In the genomic region with DNA sequence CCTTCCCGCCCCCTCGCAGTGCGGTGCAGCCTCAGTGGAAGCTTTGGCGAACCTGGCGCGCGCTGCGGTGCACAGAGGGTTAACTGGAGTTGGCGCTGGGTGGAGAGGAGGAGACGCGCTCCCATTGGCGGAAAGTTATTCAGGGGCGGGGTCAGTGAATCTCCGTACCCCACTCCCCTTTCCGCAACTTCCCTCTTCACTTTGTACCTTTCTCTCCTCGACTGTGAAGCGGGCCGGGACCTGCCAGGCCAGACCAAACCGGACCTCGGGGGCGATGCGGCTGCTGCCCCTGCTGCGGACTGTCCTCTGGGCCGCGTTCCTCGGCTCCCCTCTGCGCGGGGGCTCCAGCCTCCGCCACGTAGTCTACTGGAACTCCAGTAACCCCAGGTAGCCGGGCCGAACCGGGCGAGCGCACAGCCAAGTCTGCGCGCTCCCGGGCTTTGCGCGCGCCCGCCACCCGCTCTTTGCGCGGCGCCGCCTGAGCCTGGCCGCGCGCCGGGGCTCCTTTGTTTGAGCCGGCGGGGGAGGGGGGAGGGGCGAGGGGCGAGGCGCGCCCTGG, we compare ENCODE assay signal across 8 cellular contexts. TPM values are rescaled to one million over a fixed set of nuclear protein-coding genes. Genes with fewer than 3 reads are reported as not detected.
DNase-seq lines count a peak whose midpoint lies in the region; ATAC-seq and TF ChIP-seq lines count a peak whose summit lies in the region.

A gene with protein sequence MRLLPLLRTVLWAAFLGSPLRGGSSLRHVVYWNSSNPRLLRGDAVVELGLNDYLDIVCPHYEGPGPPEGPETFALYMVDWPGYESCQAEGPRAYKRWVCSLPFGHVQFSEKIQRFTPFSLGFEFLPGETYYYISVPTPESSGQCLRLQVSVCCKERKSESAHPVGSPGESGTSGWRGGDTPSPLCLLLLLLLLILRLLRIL (plus strand): TSS at position 191 of the 559 bp plus-strand sequence. CDS start 84 bp downstream, at position 275.

- peaks cover 21 to 42% (median 39%) of the 10 kb centered on the region in 7 donors for H3K4me1 Mint-ChIP-seq in naive thymus-derived CD4-positive, alpha-beta T cell

- 0% methylated on average over 13 to 39 of the region's 57 CpGs for WGBS in esophagus squamous epithelium, 2 donors

- peak within 1 kb of the TSS; percentile 47 to 83 (median 70) for H3K4me3 ChIP-seq in Peyer's patch
- H3K4me3 ChIP-seq in esophagus squamous epithelium, result peak within 1 kb of the TSS; percentile 46 to 93 (median 73)
- peak within 1 kb of the TSS; percentile 76 for H3K4me3 ChIP-seq in naive thymus-derived CD4-positive, alpha-beta T cell (ENCODE audit: low read length)

- POLR2A ChIA-PET in naive thymus-derived CD4-positive, alpha-beta T cell (lab: Charles Lee), result interaction anchor here (0.7 to 7.8 kb wide), 10 partner anchors 8 to 83 kb away, joined by 3 to 51 read pairs (median 4); a partner anchor contains a TSS

- H3K27ac ChIP-seq in Peyer's patch (peak within 1 kb of the TSS; percentile 63 to 94 (median 88)), esophagus squamous epithelium (peak within 1 kb of the TSS; percentile 84 to 92 (median 91))
- peak within 1 kb of the TSS; percentile 69 for H3K27ac ChIP-seq in naive thymus-derived CD4-positive, alpha-beta T cell (ENCODE audit: low read depth, low read length)

- intact Hi-C loops in esophagus squamous epithelium (cut with DNase I), result loop anchor here (2.0 to 10.0 kb wide), 2 partner anchors 21 to 99 kb away; a partner anchor contains a TSS
- intact Hi-C loops in naive thymus-derived CD4-positive, alpha-beta T cell (cut with micrococcal nuclease), result loop anchor here (1.0 to 10.0 kb wide), 13 partner anchors 8 to 739 kb away; a partner anchor contains a TSS

- no peaks in the 10 kb centered on the region for H3K9me3 Mint-ChIP-seq in naive thymus-derived CD4-positive, alpha-beta T cell

- H3K9me3 ChIP-seq in Peyer's patch (peaks cover 0 to 4% (median 0%) of the 10 kb centered on the region in 4 donors), esophagus squamous epithelium (no peaks in the 10 kb centered on the region)
- no peaks in the 10 kb centered on the region for H3K9me3 ChIP-seq in naive thymus-derived CD4-positive, alpha-beta T cell (ENCODE audit: control insufficient read depth in 2 of 3, low read length in 3 of 3)

- H3K4me1 ChIP-seq in Peyer's patch (peaks cover 0 to 35% (median 19%) of the 10 kb centered on the region in 4 donors), esophagus squamous epithelium (peaks cover 31 to 48% (median 33%) of the 10 kb centered on the region in 3 donors)
- H3K4me1 ChIP-seq in naive thymus-derived CD4-positive, alpha-beta T cell (ENCODE audit: control insufficient read depth in 2 of 2, insufficient read depth in 2 of 2, low read length in 2 of 2), result peaks cover 20 to 21% of the 10 kb centered on the region in 2 donors

- peak; percentile 80 to 92 for TF ChIP-seq POLR2A in Peyer's patch (IDR thresholded peaks at IDR 0.05)
- TF ChIP-seq POLR2A in esophagus squamous epithelium (IDR thresholded peaks at IDR 0.05), result peak in 2 of 4 donors; percentile 59 to 68

- H3K27me3 ChIP-seq in Peyer's patch, result no peaks in the 10 kb centered on the region
- no peaks in the 10 kb centered on the region for H3K27me3 ChIP-seq in esophagus squamous epithelium
- H3K27me3 ChIP-seq in naive thymus-derived CD4-positive, alpha-beta T cell (ENCODE audit: control insufficient read depth in 2 of 2, insufficient read depth in 2 of 2, low read length in 2 of 2), result no peaks in the 10 kb centered on the region

- peak within 1 kb of the TSS; percentile 17 to 96 (median 83) for H3K27ac Mint-ChIP-seq in naive thymus-derived CD4-positive, alpha-beta T cell

- TF ChIP-seq CTCF in Peyer's patch (IDR thresholded peaks at IDR 0.05), result no peak
- no peak for TF ChIP-seq CTCF in esophagus squamous epithelium (IDR thresholded peaks at IDR 0.05)

- H3K4me3 Mint-ChIP-seq in naive thymus-derived CD4-positive, alpha-beta T cell, result peak within 1 kb of the TSS; percentile 85 to 99 (median 95)

- H3K36me3 Mint-ChIP-seq in naive thymus-derived CD4-positive, alpha-beta T cell, result peaks cover 0 to 10% (median 0%) of the 10 kb centered on the region in 5 donors

- CTCF ChIA-PET in naive thymus-derived CD4-positive, alpha-beta T cell (lab: Charles Lee), result interaction anchor here (0.6 to 13.9 kb wide), 13 partner anchors 10 to 109 kb away, joined by 3 to 138 read pairs (median 5); a partner anchor contains a TSS

- H3K36me3 ChIP-seq in Peyer's patch (peaks cover 0 to 38% (median 0%) of the 10 kb centered on the region in 3 donors), esophagus squamous epithelium (peaks cover 0 to 57% (median 8%) of the 10 kb centered on the region in 3 donors)
- H3K36me3 ChIP-seq in naive thymus-derived CD4-positive, alpha-beta T cell (ENCODE audit: control insufficient read depth in 2 of 3, insufficient read depth in 3 of 3, low read length in 3 of 3), result peaks cover 0 to 14% (median 0%) of the 10 kb centered on the region in 3 experiments

- peak; percentile 65 for ATAC-seq in GM19438 (IDR thresholded peaks at IDR 0.05; ENCODE audit: low read depth, unreplicated experiment)
- peak; percentile 93 for ATAC-seq in naive thymus-derived CD4-positive, alpha-beta T cell

- DNase-seq in CMK (ENCODE audit: low read depth), result peak; percentile 76
- peak; percentile 95 for DNase-seq in HT-29 (ENCODE audit: low spot score)
- peak; percentile 89 to 95 (median 91) for DNase-seq in Peyer's patch
- peak; percentile 86 to 89 for DNase-seq in activated T-cell treated with anti-CD3 and anti-CD28 coated beads, Interleukin-2, amount 50 U/mL, for 48 hours
- peak; percentile 49 for DNase-seq in esophagus squamous epithelium (lab: John Stamatoyannopoulos, UW)
- DNase-seq in naive thymus-derived CD4-positive, alpha-beta T cell, result peak; percentile 62 to 87 (median 86)
- DNase-seq in stimulated activated naive CD4-positive, alpha-beta T cell (lab: John Stamatoyannopoulos, UW), result peak; percentile 75 to 86 (median 80)

- no peaks in the 10 kb centered on the region for H3K27me3 Mint-ChIP-seq in naive thymus-derived CD4-positive, alpha-beta T cell

RNA-seq across cellular contexts. Expression of the gene that starts here (rescaled TPM):
- total RNA-seq in HT-29 (2014; rRNA removed; shearing (Covaris generic)), result 34.6 and 45.0 TPM in 2 replicates
- total RNA-seq in Peyer's patch (10 to 100 TPM in 3 of 4 donors, 1 to 10 TPM in 1; 2.5 to 39.6 (median 18.2) TPM), esophagus squamous epithelium (10 to 100 TPM in 3 of 4 donors, 1 to 10 TPM in 1; 8.1 to 22.9 (median 12.2) TPM)
- total RNA-seq in naive thymus-derived CD4-positive, alpha-beta T cell, result 1 to 10 TPM; 3.9 to 9.4 (median 7.7) TPM
- 1 to 10 TPM; 2.1 to 3.9 TPM for polyA plus RNA-seq in naive thymus-derived CD4-positive, alpha-beta T cell

Comparison
In these comparisons a context has a peak if more than half of its experiments do, and no peak if none do; other contexts are left out.
1. Peak in every context shown above with its lines: DNase-seq, ATAC-seq, H3K4me3 ChIP-seq and H3K27ac ChIP-seq.